ENCODE assay signal across 1 cellular context in the genomic region with DNA sequence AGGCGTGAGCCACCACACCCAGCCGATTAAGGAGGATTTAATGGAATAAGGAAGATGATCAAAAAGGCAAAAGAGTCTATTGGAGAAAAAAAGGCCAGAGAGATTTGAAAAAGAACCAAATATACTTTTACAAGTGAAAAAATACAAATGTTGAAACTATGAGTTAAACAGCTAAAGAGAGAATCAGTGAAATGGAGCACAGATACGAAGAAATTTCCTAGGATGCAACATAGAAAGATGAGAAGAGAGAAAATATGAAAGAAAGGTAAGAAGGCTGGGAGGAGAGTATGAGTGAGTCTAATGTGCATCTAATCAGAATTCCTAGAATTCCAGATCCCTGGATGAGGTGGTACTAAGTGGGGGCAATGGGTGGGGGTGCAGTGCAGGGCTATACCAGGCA.
TF ChIP-seq lines count a peak whose summit lies in the region.

No MANE protein-coding gene starts in this region.

TF ChIP-seq in SK-N-SH, 30 proteins besides CTCF, POLR2A, EP300 and RAD21 (continued from another document):
- TF ChIP-seq EZH2phosphoT487 (IDR thresholded peaks at IDR 0.05; ENCODE audit: borderline replicate concordance, low read depth) (no peak), MXI1 (IDR thresholded peaks at IDR 0.05; ENCODE audit: low read depth, low read length) (no peak), NFIC (IDR thresholded peaks at IDR 0.05; ENCODE audit: borderline replicate concordance) (no peak), CHD2 (IDR thresholded peaks at IDR 0.05; ENCODE audit: low read length, partially characterized antibody) (no peak), FOXM1 (IDR thresholded peaks at IDR 0.05; ENCODE audit: low read depth) (no peak)
- TF ChIP-seq, protein P1, sequence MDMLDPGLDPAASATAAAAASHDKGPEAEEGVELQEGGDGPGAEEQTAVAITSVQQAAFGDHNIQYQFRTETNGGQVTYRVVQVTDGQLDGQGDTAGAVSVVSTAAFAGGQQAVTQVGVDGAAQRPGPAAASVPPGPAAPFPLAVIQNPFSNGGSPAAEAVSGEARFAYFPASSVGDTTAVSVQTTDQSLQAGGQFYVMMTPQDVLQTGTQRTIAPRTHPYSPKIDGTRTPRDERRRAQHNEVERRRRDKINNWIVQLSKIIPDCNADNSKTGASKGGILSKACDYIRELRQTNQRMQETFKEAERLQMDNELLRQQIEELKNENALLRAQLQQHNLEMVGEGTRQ (IDR thresholded peaks at IDR 0.05; ENCODE audit: borderline replicate concordance, low read depth, low read length): no peak
- TF ChIP-seq, protein P2, sequence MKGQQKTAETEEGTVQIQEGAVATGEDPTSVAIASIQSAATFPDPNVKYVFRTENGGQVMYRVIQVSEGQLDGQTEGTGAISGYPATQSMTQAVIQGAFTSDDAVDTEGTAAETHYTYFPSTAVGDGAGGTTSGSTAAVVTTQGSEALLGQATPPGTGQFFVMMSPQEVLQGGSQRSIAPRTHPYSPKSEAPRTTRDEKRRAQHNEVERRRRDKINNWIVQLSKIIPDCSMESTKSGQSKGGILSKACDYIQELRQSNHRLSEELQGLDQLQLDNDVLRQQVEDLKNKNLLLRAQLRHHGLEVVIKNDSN (IDR thresholded peaks at IDR 0.05; ENCODE audit: borderline replicate concordance, low read depth): no peak
TF ChIP-seq in SK-N-SH: peak in this region for 0.
